14 cellular contexts compared by ENCODE assay signal in genomic region chr19:30529876-30530275, GRCh38.
DNase-seq lines count a peak whose midpoint lies in the region; ATAC-seq and TF ChIP-seq lines count a peak whose summit lies in the region.
"Had no signal": no experiment of that assay in that cellular context is flagged by ENCODE, and none has a peak within 500 bp of the region (broad histone marks: within the 10 kb centered on the region; RNA-seq: fewer than 3 reads in every experiment).

No MANE protein-coding gene starts in this region.

- intact Hi-C loops in aorta (cut with DNase I), result no loop called here
- intact Hi-C loops in tibial artery (cut with DNase I; ENCODE audit: low total_unique reads), result no loop called here

- H3K4me3 Mint-ChIP-seq in glutamatergic neuron (ENCODE audit: unreplicated experiment), result peak overlapping the region; percentile 43
- H3K4me3 Mint-ChIP-seq: B cell; CD4-positive, alpha-beta memory T cell; HFFc6 had no signal

- no peak overlapping the region for H3K27ac ChIP-seq in aorta (ENCODE audit: low read depth in 1 of 2, low read length in 2 of 2)
- H3K27ac ChIP-seq in tibial artery, result no peak overlapping the region
- H3K27ac ChIP-seq: C4-2B had no signal

- ATAC-seq in aorta (ENCODE audit: low FRiP score), result peak; percentile 44
- ATAC-seq: GM12878 had no signal

- H3K4me3 ChIP-seq in aorta (ENCODE audit: low read length in 2 of 2) (no peak overlapping the region), tibial artery (no peak overlapping the region)
- H3K4me3 ChIP-seq: GM12878 had no signal

- peak overlapping the region; percentile 97 for H3K27ac Mint-ChIP-seq in glutamatergic neuron (ENCODE audit: unreplicated experiment)
- H3K27ac Mint-ChIP-seq: B cell; CD4-positive, alpha-beta memory T cell; HFFc6 had no signal

- no peaks in the 10 kb centered on the region for H3K9me3 ChIP-seq in aorta (ENCODE audit: control insufficient read depth, low read length)
- no peaks in the 10 kb centered on the region for H3K9me3 ChIP-seq in tibial artery

- peaks cover 12% of the 10 kb centered on the region for H3K27me3 Mint-ChIP-seq in glutamatergic neuron (ENCODE audit: unreplicated experiment)
- H3K27me3 Mint-ChIP-seq: B cell; CD4-positive, alpha-beta memory T cell had no signal

- peak; percentile 7 for DNase-seq in NCI-H2171 (lab: John Stamatoyannopoulos, UW)
- DNase-seq in NCI-H82 (lab: John Stamatoyannopoulos, UW), result peak; percentile 42
- peak; percentile 64 for DNase-seq in glutamatergic neuron
- no peak for DNase-seq in aorta
- DNase-seq in tibial artery, result no peak
- DNase-seq in NCI-H1417 (lab: John Stamatoyannopoulos, UW), result no peak
- DNase-seq in hypothalamus (lab: John Stamatoyannopoulos, UW), result no peak
- DNase-seq: CD4-positive, alpha-beta memory T cell; DMS79; HCEC 1CT; HFFc6 had no signal

- 60 to 70% methylated on average over 3 of the region's 3 CpGs for WGBS in aorta, 2 donors

- H3K36me3 Mint-ChIP-seq in glutamatergic neuron (ENCODE audit: unreplicated experiment), result no peaks in the 10 kb centered on the region
- H3K36me3 Mint-ChIP-seq: CD4-positive, alpha-beta memory T cell had no signal

- peaks cover 44% of the 10 kb centered on the region for H3K4me1 Mint-ChIP-seq in glutamatergic neuron (ENCODE audit: low read depth, unreplicated experiment)
- H3K4me1 Mint-ChIP-seq: B cell; CD4-positive, alpha-beta memory T cell had no signal

- H3K27me3 ChIP-seq in aorta (ENCODE audit: control insufficient read depth in 1 of 2, insufficient read depth in 2 of 2, low read length in 1 of 2) (no peaks in the 10 kb centered on the region), tibial artery (no peaks in the 10 kb centered on the region)

- no peak for TF ChIP-seq CTCF in glutamatergic neuron (IDR thresholded peaks at IDR 0.05; ENCODE audit: partially characterized antibody, unreplicated experiment)
- TF ChIP-seq CTCF in tibial artery (IDR thresholded peaks at IDR 0.05), result no peak

- H3K36me3 ChIP-seq in aorta (ENCODE audit: control insufficient read depth in 1 of 2, insufficient read depth in 2 of 2, low read length in 1 of 2) (no peaks in the 10 kb centered on the region), tibial artery (no peaks in the 10 kb centered on the region)

- no peaks in the 10 kb centered on the region for H3K4me1 ChIP-seq in aorta (ENCODE audit: control insufficient read depth in 1 of 2, insufficient read depth in 2 of 2, low read length in 2 of 2)
- H3K4me1 ChIP-seq in tibial artery, result no peaks in the 10 kb centered on the region

- H3K9me3 Mint-ChIP-seq in glutamatergic neuron (ENCODE audit: unreplicated experiment), result peaks cover 17% of the 10 kb centered on the region

Comparison
In these comparisons a context has a peak if more than half of its experiments do, and no peak if none do; other contexts are left out.
1. DNase-seq: peak in NCI-H2171 (single experiment), NCI-H82 (single experiment) and glutamatergic neuron (single experiment); none in aorta (0 of 2), tibial artery (0 of 2), NCI-H1417 (0 of 3) and hypothalamus (0 of 51).